31 cellular contexts compared by ENCODE assay signal in genomic region chr2:150247471-150247870, GRCh38.
"Had no signal": no experiment of that assay in that cellular context is flagged by ENCODE, and none has a peak within 500 bp of the region (broad histone marks: within the 10 kb centered on the region; RNA-seq: fewer than 3 reads in every experiment).

No MANE protein-coding gene starts in this region.

- H3K4me3 Mint-ChIP-seq: activated CD4-positive, alpha-beta T cell treated with anti-CD3 and anti-CD28 coated beads, Interleukin-2, amount 10 ng/mL, durations not matched to agents 24 days and 14 days; activated CD8-positive, alpha-beta T cell treated with anti-CD3 and anti-CD28 coated beads, Interleukin-2, amount 10 ng/mL, durations not matched to agents 7 days and 5 days; activated naive CD4-positive, alpha-beta T cell treated with anti-CD3 and anti-CD28 coated beads for 36 hours; activated T-cell treated with anti-CD3 and anti-CD28 coated beads, Interleukin-2, amount 50 U/mL, for 4 hours; activated T-helper 1 cell treated with anti-CD3 and anti-CD28 coated beads, Interleukin-12 subunit alpha, Interleukin-12 subunit beta, Interleukin-2, Interleukin-4 antibody, amounts not matched to agents 30 ng/mL and 10 ng/mL and 1 ng/mL, durations not matched to agents 14 hours and 24 hours and 36 hours; brain had no signal

- H3K4me1 Mint-ChIP-seq: activated CD4-positive, alpha-beta T cell treated with anti-CD3 and anti-CD28 coated beads, Interleukin-2, amount 10 ng/mL, durations not matched to agents 24 days and 14 days had no signal

- H3K4me3 ChIP-seq: adrenal gland, MG63, SJCRH30, SK-N-MC had no signal

- H3K27ac ChIP-seq: adrenal gland, SJCRH30, SK-N-MC, WERI-Rb-1 had no signal

- H3K27ac Mint-ChIP-seq: activated CD4-positive, alpha-beta T cell treated with anti-CD3 and anti-CD28 coated beads, Interleukin-2, amount 10 ng/mL, durations not matched to agents 24 days and 14 days; activated CD8-positive, alpha-beta T cell treated with anti-CD3 and anti-CD28 coated beads, Interleukin-2, amount 10 ng/mL, durations not matched to agents 7 days and 5 days; activated naive CD4-positive, alpha-beta T cell treated with anti-CD3 and anti-CD28 coated beads for 36 hours; activated naive CD4-positive, alpha-beta T cell treated with anti-CD3 and anti-CD28 coated beads, Interleukin-2, amount 50 U/mL, for 72 hours; activated T-helper 1 cell treated with anti-CD3 and anti-CD28 coated beads, Interleukin-12 subunit alpha, Interleukin-12 subunit beta, Interleukin-2, Interleukin-4 antibody, amounts not matched to agents 30 ng/mL and 10 ng/mL and 1 ng/mL, durations not matched to agents 14 hours and 24 hours and 36 hours; brain had no signal

- H3K27me3 ChIP-seq: adrenal gland, MG63, SJCRH30 had no signal

- H3K4me1 ChIP-seq: adrenal gland, SJCRH30 had no signal

- H3K36me3 ChIP-seq: adrenal gland, MG63, SJCRH30, WERI-Rb-1 had no signal

- H3K9me3 ChIP-seq: adrenal gland, MG63, SJCRH30 had no signal

- H3K27me3 Mint-ChIP-seq: activated CD4-positive, alpha-beta T cell treated with anti-CD3 and anti-CD28 coated beads, Interleukin-2, amount 10 ng/mL, durations not matched to agents 24 days and 14 days; brain had no signal

- H3K9me3 Mint-ChIP-seq: activated CD4-positive, alpha-beta T cell treated with anti-CD3 and anti-CD28 coated beads, Interleukin-2, amount 10 ng/mL, durations not matched to agents 24 days and 14 days; activated naive CD4-positive, alpha-beta T cell treated with anti-CD3 and anti-CD28 coated beads for 36 hours; activated T-helper 1 cell treated with anti-CD3 and anti-CD28 coated beads, Interleukin-12 subunit alpha, Interleukin-12 subunit beta, Interleukin-2, Interleukin-4 antibody, amounts not matched to agents 30 ng/mL and 10 ng/mL and 1 ng/mL, durations not matched to agents 14 hours and 24 hours and 36 hours had no signal

- DNase-seq: activated CD4-positive, alpha-beta T cell treated with anti-CD3 and anti-CD28 coated beads for 1 hour; activated CD4-positive, alpha-beta T cell treated with anti-CD3 and anti-CD28 coated beads, Interleukin-2, amount 10 ng/mL, durations not matched to agents 24 days and 14 days; activated CD4-positive, alpha-beta T cell treated with anti-CD3 and anti-CD28 coated beads, Interleukin-2, amount 50 U/mL, for 4 hours; activated CD4-positive, CD25-positive, alpha-beta regulatory T cell; activated CD8-positive, alpha-beta T cell treated with anti-CD3 and anti-CD28 coated beads, Interleukin-2, amount 10 ng/mL, durations not matched to agents 7 days and 5 days; activated gamma-delta T cell treated with Interleukin-2 at 50 U/mL for 16 hours; activated naive CD4-positive, alpha-beta T cell treated with anti-CD3 and anti-CD28 coated beads for 36 hours; activated T-cell treated with anti-CD3 and anti-CD28 coated beads, Interleukin-2, amount 50 U/mL, for 4 hours; adrenal gland; central memory CD4-positive, alpha-beta T cell; Kasumi-1; KG1; MG63; NCI-H1048; NCI-H1105 treated with DMSO at 0.1 percent for 48 hours; NCI-H1436 treated with DMSO at 0.1 percent for 48 hours; NCI-H1694 treated with DMSO at 0.1 percent for 48 hours; NCI-H2029; NCI-H2171 treated with DMSO at 0.1 percent for 48 hours; NCI-H2227 treated with DMSO at 0.1 percent for 48 hours; NCI-H446; NCI-H510A treated with DMSO at 0.1 percent for 48 hours; NCI-H526 treated with DMSO at 0.1 percent for 48 hours; SHP77; SJCRH30; T1000; WERI-Rb-1 had no signal

- H3K36me3 Mint-ChIP-seq: activated naive CD4-positive, alpha-beta T cell treated with anti-CD3 and anti-CD28 coated beads, Interleukin-2, amount 50 U/mL, for 72 hours had no signal
